ENCODE assay signal across 2 cellular contexts in genomic region chr11:61907871-61908729, GRCh38.
TF ChIP-seq lines count a peak whose summit lies in the region.

No MANE protein-coding gene starts in this region.

TF ChIP-seq in K562, 482 proteins besides CTCF, POLR2A, EP300 and RAD21:
- TF ChIP-seq VEZF1 (CRISPR knock-in tag; IDR thresholded peaks at IDR 0.05) = no peak
- TF ChIP-seq ZKSCAN1 (IDR thresholded peaks at IDR 0.05; ENCODE audit: low read depth, low read length) = peak; percentile 90

TF ChIP-seq in HEK293T, 16 proteins besides CTCF, POLR2A, EP300 and RAD21:
- TF ChIP-seq BHLHE40 (IDR thresholded peaks at IDR 0.05; ENCODE audit: borderline replicate concordance) (no peak), NFRKB (IDR thresholded peaks at IDR 0.05) (no peak), PKNOX1 (IDR thresholded peaks at IDR 0.05) (no peak), ARNT (IDR thresholded peaks at IDR 0.05) (no peak), ELF4 (IDR thresholded peaks at IDR 0.05) (no peak), SP1 (IDR thresholded peaks at IDR 0.05) (no peak), CTBP1 (IDR thresholded peaks at IDR 0.05; ENCODE audit: borderline replicate concordance) (no peak), LEF1 (IDR thresholded peaks at IDR 0.05; ENCODE audit: borderline replicate concordance) (no peak), SUZ12 (IDR thresholded peaks at IDR 0.05) (no peak), FOXM1 (IDR thresholded peaks at IDR 0.05; ENCODE audit: borderline replicate concordance) (no peak), ZNF384 (IDR thresholded peaks at IDR 0.05) (no peak), FOXA1 (IDR thresholded peaks at IDR 0.05) (no peak), HDGF (IDR thresholded peaks at IDR 0.05; ENCODE audit: borderline replicate concordance) (no peak), FOXK2 (IDR thresholded peaks at IDR 0.05) (no peak), L3MBTL2 (conservative IDR thresholded peaks at IDR 0.05) (no peak), TARDBP (IDR thresholded peaks at IDR 0.05) (no peak)
